31 cellular contexts compared by ENCODE assay signal in genomic region chr11:118049771-118050170, GRCh38. TPM values are rescaled to one million over a fixed set of nuclear protein-coding genes. Genes with fewer than 3 reads are reported as not detected.
DNase-seq lines count a peak whose midpoint lies in the region; ATAC-seq and TF ChIP-seq lines count a peak whose summit lies in the region.
"Had no signal": no experiment of that assay in that cellular context is flagged by ENCODE, and none has a peak within 500 bp of the region (broad histone marks: within the 10 kb centered on the region; RNA-seq: fewer than 3 reads in every experiment).

No MANE protein-coding gene starts in this region.

- no peaks in the 10 kb centered on the region for H3K27me3 ChIP-seq in CD8-positive, alpha-beta memory T cell (ENCODE audit: insufficient read depth, low read length, poor library complexity, severe bottlenecking)
- H3K27me3 ChIP-seq: uterus had no signal

- no peaks in the 10 kb centered on the region for H3K9me3 ChIP-seq in CD8-positive, alpha-beta memory T cell (ENCODE audit: low read length)
- H3K9me3 ChIP-seq: left ventricle myocardium inferior, uterus had no signal

- H3K4me3 Mint-ChIP-seq in activated naive CD4-positive, alpha-beta T cell treated with anti-CD3 and anti-CD28 coated beads for 36 hours, result no peak overlapping the region
- H3K4me3 Mint-ChIP-seq in CD8-positive, alpha-beta memory T cell, result peak overlapping the region in 4 of 7 donors; percentile 17 to 63 (median 40)
- H3K4me3 Mint-ChIP-seq in activated T-helper 2 cell treated with anti-CD3 and anti-CD28 coated beads, Interferon-gamma antibody, Interleukin-2, Interleukin-4, amounts not matched to agents 10 μg/mL and 5 μg/mL and 100 μg/mL, durations not matched to agents 14 hours and 24 hours and 36 hours (ENCODE audit: low read depth), result no peak overlapping the region
- H3K4me3 Mint-ChIP-seq in osteocyte (ENCODE audit: unreplicated experiment), result no peak overlapping the region
- no peak overlapping the region for H3K4me3 Mint-ChIP-seq in HFFc6
- H3K4me3 Mint-ChIP-seq: activated T-cell treated with anti-CD3 and anti-CD28 coated beads, Interleukin-2, amount 50 U/mL, for 4 hours; naive B cell had no signal

- CTCF ChIA-PET in activated naive CD4-positive, alpha-beta T cell treated with anti-CD3 and anti-CD28 coated beads for 36 hours (lab: Charles Lee), result interaction anchor here (1.0 to 10.2 kb wide), 5 partner anchors 102 to 242 kb away, joined by 3 to 230 read pairs (median 5); no protein-coding TSS in a partner anchor
- CTCF ChIA-PET in CD8-positive, alpha-beta memory T cell (lab: Charles Lee), result interaction anchor here (1.0 to 8.4 kb wide), 9 partner anchors 47 to 242 kb away, joined by 3 to 232 read pairs (median 56); partner anchors contain the start of genes FXYD2 and IL10RA

- intact Hi-C loops in activated naive CD4-positive, alpha-beta T cell treated with anti-CD3 and anti-CD28 coated beads for 36 hours (cut with micrococcal nuclease), result loop anchor here (5.0 to 10.0 kb wide), 4 partner anchors 168 to 817 kb away; partner anchors contain the start of genes KMT2A, PCSK7 and RNF214
- intact Hi-C loops in activated T-helper 2 cell treated with anti-CD3 and anti-CD28 coated beads, Interferon-gamma antibody, Interleukin-2, Interleukin-4, amounts not matched to agents 10 μg/mL and 5 μg/mL and 100 μg/mL, durations not matched to agents 14 hours and 24 hours and 36 hours (cut with micrococcal nuclease), result loop anchor here (5.0 kb wide), 2 partner anchors 153 to 198 kb away; no protein-coding TSS in a partner anchor

- H3K36me3 ChIP-seq in CD8-positive, alpha-beta memory T cell (ENCODE audit: insufficient read depth, low read length), result no peaks in the 10 kb centered on the region
- H3K36me3 ChIP-seq: left ventricle myocardium inferior, uterus had no signal

- POLR2A ChIA-PET in CD8-positive, alpha-beta memory T cell (lab: Charles Lee), result interaction anchor here (0.7 to 5.5 kb wide), 4 partner anchors 49 to 97 kb away, joined by 3 to 158 read pairs (median 20); partner anchors contain the start of gene IL10RA

- no peak overlapping the region for H3K4me3 ChIP-seq in CD8-positive, alpha-beta memory T cell (ENCODE audit: low read length)
- H3K4me3 ChIP-seq: left ventricle myocardium inferior, smooth muscle cell, uterus had no signal

- no peak for ATAC-seq in esophagus mucosa
- ATAC-seq: activated T-cell treated with anti-CD3 and anti-CD28 coated beads, Interleukin-2, amount 50 U/mL, for 4 hours; foreskin keratinocyte; HCT116 had no signal

- H3K27ac ChIP-seq in CD8-positive, alpha-beta memory T cell (ENCODE audit: low read depth, low read length), result no peak overlapping the region
- H3K27ac ChIP-seq: foreskin keratinocyte, HL-60, left ventricle myocardium inferior, uterus had no signal

- peaks cover 73% of the 10 kb centered on the region for H3K4me1 Mint-ChIP-seq in activated naive CD4-positive, alpha-beta T cell treated with anti-CD3 and anti-CD28 coated beads for 36 hours (ENCODE audit: low read depth)
- H3K4me1 Mint-ChIP-seq in CD8-positive, alpha-beta memory T cell, result peaks cover 80 to 87% (median 85%) of the 10 kb centered on the region in 3 donors
- H3K4me1 Mint-ChIP-seq in activated T-helper 2 cell treated with anti-CD3 and anti-CD28 coated beads, Interferon-gamma antibody, Interleukin-2, Interleukin-4, amounts not matched to agents 10 μg/mL and 5 μg/mL and 100 μg/mL, durations not matched to agents 14 hours and 24 hours and 36 hours (ENCODE audit: low read depth), result peaks cover 75% of the 10 kb centered on the region
- H3K4me1 Mint-ChIP-seq in osteocyte (ENCODE audit: unreplicated experiment) (no peaks in the 10 kb centered on the region), HFFc6 (ENCODE audit: low read depth) (no peaks in the 10 kb centered on the region)

- peaks cover 84% of the 10 kb centered on the region for H3K4me1 ChIP-seq in CD8-positive, alpha-beta memory T cell (ENCODE audit: insufficient read depth, low read length)
- H3K4me1 ChIP-seq: uterus had no signal

- H3K27ac Mint-ChIP-seq in activated naive CD4-positive, alpha-beta T cell treated with anti-CD3 and anti-CD28 coated beads for 36 hours, result peak overlapping the region; percentile 58
- H3K27ac Mint-ChIP-seq in CD8-positive, alpha-beta memory T cell, result peak overlapping the region; percentile 78 to 99 (median 96)
- peak overlapping the region; percentile 70 for H3K27ac Mint-ChIP-seq in activated T-helper 2 cell treated with anti-CD3 and anti-CD28 coated beads, Interferon-gamma antibody, Interleukin-2, Interleukin-4, amounts not matched to agents 10 μg/mL and 5 μg/mL and 100 μg/mL, durations not matched to agents 14 hours and 24 hours and 36 hours
- H3K27ac Mint-ChIP-seq in osteocyte (ENCODE audit: unreplicated experiment), result no peak overlapping the region
- H3K27ac Mint-ChIP-seq in HFFc6, result no peak overlapping the region

- TF ChIP-seq CTCF in osteocyte (IDR thresholded peaks at IDR 0.05), result no peak
- TF ChIP-seq CTCF in HFFc6 (IDR thresholded peaks at IDR 0.05), result no peak

- H3K9me3 Mint-ChIP-seq in activated naive CD4-positive, alpha-beta T cell treated with anti-CD3 and anti-CD28 coated beads for 36 hours, result no peaks in the 10 kb centered on the region
- H3K9me3 Mint-ChIP-seq in CD8-positive, alpha-beta memory T cell, result no peaks in the 10 kb centered on the region
- H3K9me3 Mint-ChIP-seq in activated T-helper 2 cell treated with anti-CD3 and anti-CD28 coated beads, Interferon-gamma antibody, Interleukin-2, Interleukin-4, amounts not matched to agents 10 μg/mL and 5 μg/mL and 100 μg/mL, durations not matched to agents 14 hours and 24 hours and 36 hours, result no peaks in the 10 kb centered on the region
- H3K9me3 Mint-ChIP-seq in osteocyte (ENCODE audit: unreplicated experiment) (no peaks in the 10 kb centered on the region), HFFc6 (no peaks in the 10 kb centered on the region)
- H3K9me3 Mint-ChIP-seq: activated T-cell treated with anti-CD3 and anti-CD28 coated beads, Interleukin-2, amount 50 U/mL, for 4 hours; naive B cell had no signal

- no peaks in the 10 kb centered on the region for H3K27me3 Mint-ChIP-seq in activated naive CD4-positive, alpha-beta T cell treated with anti-CD3 and anti-CD28 coated beads for 36 hours (ENCODE audit: low read depth)
- peaks cover 0 to 2% of the 10 kb centered on the region in 2 donors for H3K27me3 Mint-ChIP-seq in CD8-positive, alpha-beta memory T cell
- no peaks in the 10 kb centered on the region for H3K27me3 Mint-ChIP-seq in activated T-helper 2 cell treated with anti-CD3 and anti-CD28 coated beads, Interferon-gamma antibody, Interleukin-2, Interleukin-4, amounts not matched to agents 10 μg/mL and 5 μg/mL and 100 μg/mL, durations not matched to agents 14 hours and 24 hours and 36 hours (ENCODE audit: low read depth)
- peaks cover 17% of the 10 kb centered on the region for H3K27me3 Mint-ChIP-seq in osteocyte (ENCODE audit: unreplicated experiment)
- peaks cover 33% of the 10 kb centered on the region for H3K27me3 Mint-ChIP-seq in HFFc6 (ENCODE audit: insufficient read depth)
- H3K27me3 Mint-ChIP-seq: naive B cell had no signal

- no peak for DNase-seq in activated naive CD4-positive, alpha-beta T cell treated with anti-CD3 and anti-CD28 coated beads for 36 hours
- no peak for DNase-seq in activated naive CD4-positive, alpha-beta T cell treated with anti-CD3 and anti-CD28 coated beads, Interleukin-2, amount 50 U/mL, for 16 hours
- no peak for DNase-seq in CD8-positive, alpha-beta memory T cell
- no peak for DNase-seq in activated T-helper 2 cell treated with anti-CD3 and anti-CD28 coated beads, Interferon-gamma antibody, Interleukin-2, Interleukin-4, amounts not matched to agents 10 μg/mL and 5 μg/mL and 100 μg/mL, durations not matched to agents 14 hours and 24 hours and 36 hours (ENCODE audit: low spot score)
- DNase-seq in osteocyte (ENCODE audit: extremely low spot score, unreplicated experiment) (peak; percentile 69), HFFc6 (no peak), SKM-1 treated with dmso at 0.1 percent for 144 hours (lab: John Stamatoyannopoulos, UW; ENCODE audit: unreplicated experiment) (no peak)
- DNase-seq: activated CD4-positive, alpha-beta T cell treated with anti-CD3 and anti-CD28 coated beads, Interleukin-2, amount 50 U/mL, for 1 hour; activated T-cell treated with anti-CD3 and anti-CD28 coated beads, Interleukin-2, amount 50 U/mL, for 4 hours; C1 segment of cervical spinal cord; effector CD4-positive, alpha-beta T cell; EL; erythroblast; foreskin keratinocyte; Karpas-422; left ventricle myocardium inferior; MV-4-11; naive B cell; NCI-H510A treated with DMSO at 0.1 percent for 48 hours; retina; SHP77 treated with DMSO at 0.1 percent for 48 hours; stimulated activated CD4-positive, alpha-beta T cell treated with anti-CD3 and anti-CD28 coated beads, Interleukin-2, amount 100 ng/mL, for 24 hours; SW 1271; uterus had no signal

- no peaks in the 10 kb centered on the region for H3K36me3 Mint-ChIP-seq in activated naive CD4-positive, alpha-beta T cell treated with anti-CD3 and anti-CD28 coated beads for 36 hours (ENCODE audit: low read depth)
- no peaks in the 10 kb centered on the region for H3K36me3 Mint-ChIP-seq in CD8-positive, alpha-beta memory T cell
- H3K36me3 Mint-ChIP-seq in activated T-helper 2 cell treated with anti-CD3 and anti-CD28 coated beads, Interferon-gamma antibody, Interleukin-2, Interleukin-4, amounts not matched to agents 10 μg/mL and 5 μg/mL and 100 μg/mL, durations not matched to agents 14 hours and 24 hours and 36 hours (ENCODE audit: low read depth), result no peaks in the 10 kb centered on the region
- H3K36me3 Mint-ChIP-seq in osteocyte (ENCODE audit: unreplicated experiment) (no peaks in the 10 kb centered on the region), HFFc6 (ENCODE audit: low read depth) (no peaks in the 10 kb centered on the region)
- H3K36me3 Mint-ChIP-seq: naive B cell had no signal

RNA-seq across cellular contexts. Expression of gene TMPRSS4, which starts 27.1 kb away (rescaled TPM):
- not detected for total RNA-seq in activated naive CD4-positive, alpha-beta T cell treated with anti-CD3 and anti-CD28 coated beads for 36 hours
- total RNA-seq in CD8-positive, alpha-beta memory T cell, result not detected
- polyA plus RNA-seq in CD8-positive, alpha-beta memory T cell, result not detected
- not detected in 2 replicates for total RNA-seq in activated T-helper 2 cell treated with anti-CD3 and anti-CD28 coated beads, Interferon-gamma antibody, Interleukin-2, Interleukin-4, amounts not matched to agents 10 μg/mL and 5 μg/mL and 100 μg/mL, durations not matched to agents 14 hours and 24 hours and 36 hours
- not detected in 2 replicates for total RNA-seq in osteocyte
- not detected for total RNA-seq in HFFc6 (2021; fragmentation: NEBNext Ultra II Directional; extraction: Animal tissue kit (Norgen Biotek cat#: 25700))
- 208 TPM for total RNA-seq in esophagus mucosa
- total RNA-seq: omental fat pad had no signal
- polyA plus RNA-seq: AG04450, smooth muscle cell had no signal

RNA-seq across cellular contexts. Expression of gene SMIM35, which starts 37.0 kb away (rescaled TPM):
- not detected for total RNA-seq in activated naive CD4-positive, alpha-beta T cell treated with anti-CD3 and anti-CD28 coated beads for 36 hours
- under 1 TPM; 0.40 to 0.63 TPM for total RNA-seq in CD8-positive, alpha-beta memory T cell
- 2.4 TPM for polyA plus RNA-seq in CD8-positive, alpha-beta memory T cell
- total RNA-seq in activated T-helper 2 cell treated with anti-CD3 and anti-CD28 coated beads, Interferon-gamma antibody, Interleukin-2, Interleukin-4, amounts not matched to agents 10 μg/mL and 5 μg/mL and 100 μg/mL, durations not matched to agents 14 hours and 24 hours and 36 hours, result 1.7 and 1.9 TPM in 2 replicates
- not detected in 2 replicates for total RNA-seq in osteocyte
- total RNA-seq in HFFc6 (2021; fragmentation: NEBNext Ultra II Directional; extraction: Animal tissue kit (Norgen Biotek cat#: 25700)), result not detected
- total RNA-seq in esophagus mucosa, result not detected
- total RNA-seq: activated T-cell treated with anti-CD3 and anti-CD28 coated beads, Interleukin-2, amount 50 U/mL, for 4 hours; foreskin keratinocyte; left ventricle myocardium inferior; smooth muscle cell; temporal lobe; uterus had no signal
- polyA plus RNA-seq: AG04450, foreskin keratinocyte, smooth muscle cell had no signal

Comparison
In these comparisons a context has a peak if more than half of its experiments do, and no peak if none do; other contexts are left out.
1. H3K27ac Mint-ChIP-seq: peak in activated naive CD4-positive, alpha-beta T cell treated with anti-CD3 and anti-CD28 coated beads for 36 hours (single experiment), CD8-positive, alpha-beta memory T cell (8 of 8) and activated T-helper 2 cell treated with anti-CD3 and anti-CD28 coated beads, Interferon-gamma antibody, Interleukin-2, Interleukin-4, amounts not matched to agents 10 μg/mL and 5 μg/mL and 100 μg/mL, durations not matched to agents 14 hours and 24 hours and 36 hours (single experiment); none in osteocyte (single experiment) and HFFc6 (single experiment).
2. H3K4me3 Mint-ChIP-seq: peak in CD8-positive, alpha-beta memory T cell (4 of 7); none in activated naive CD4-positive, alpha-beta T cell treated with anti-CD3 and anti-CD28 coated beads for 36 hours (single experiment), activated T-helper 2 cell treated with anti-CD3 and anti-CD28 coated beads, Interferon-gamma antibody, Interleukin-2, Interleukin-4, amounts not matched to agents 10 μg/mL and 5 μg/mL and 100 μg/mL, durations not matched to agents 14 hours and 24 hours and 36 hours (single experiment), osteocyte (single experiment) and HFFc6 (single experiment).
3. RNA of gene TMPRSS4, which starts 27.1 kb away (total RNA-seq): 208 TPM in esophagus mucosa (single experiment); not detected in activated T-helper 2 cell treated with anti-CD3 and anti-CD28 coated beads, Interferon-gamma antibody, Interleukin-2, Interleukin-4, amounts not matched to agents 10 μg/mL and 5 μg/mL and 100 μg/mL, durations not matched to agents 14 hours and 24 hours and 36 hours, not detected in CD8-positive, alpha-beta memory T cell, not detected in activated naive CD4-positive, alpha-beta T cell treated with anti-CD3 and anti-CD28 coated beads for 36 hours, not detected in osteocyte and not detected in HFFc6; every median in the first group is over 100 times any median in the second.